Comparison of ENCODE assay signal across 9 cellular contexts in the genomic region with DNA sequence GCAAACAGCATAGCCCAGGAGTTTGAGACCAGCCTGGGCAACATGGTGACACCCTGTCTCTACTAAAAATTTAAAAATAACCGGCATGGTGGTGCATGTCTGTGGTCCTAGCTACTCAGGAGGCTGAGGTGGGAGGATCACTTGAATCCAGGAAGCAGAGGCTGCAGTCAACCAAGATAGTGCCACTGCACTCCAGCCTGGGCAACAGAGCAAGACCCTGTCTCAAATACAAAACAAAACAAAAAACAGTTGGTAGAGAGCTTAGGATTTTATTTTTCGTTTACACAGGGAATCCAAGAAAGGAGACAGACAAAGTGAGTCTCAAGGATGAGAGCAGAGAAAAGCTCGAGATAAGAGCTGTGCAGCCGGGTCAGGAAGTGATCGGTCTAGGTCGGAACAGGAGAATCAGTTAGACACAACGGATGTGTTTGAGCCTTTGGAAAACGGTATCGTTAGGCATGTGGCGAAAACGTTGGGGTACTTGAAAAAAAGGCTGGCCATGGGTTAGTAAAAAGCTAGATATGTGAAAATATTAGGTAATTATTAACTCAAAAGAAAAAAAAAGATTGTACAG. TPM values are rescaled to one million over a fixed set of nuclear protein-coding genes. Genes with fewer than 3 reads are reported as not detected.
DNase-seq lines count a peak whose midpoint lies in the region; ATAC-seq and TF ChIP-seq lines count a peak whose summit lies in the region.
"Had no signal": no experiment of that assay in that cellular context is flagged by ENCODE, and none has a peak within 500 bp of the region (broad histone marks: within the 10 kb centered on the region; RNA-seq: fewer than 3 reads in every experiment).

No MANE protein-coding gene starts in this region.

- no peak for DNase-seq in activated T-cell treated with anti-CD3 and anti-CD28 coated beads, Interleukin-2, amount 50 U/mL, for 72 hours
- DNase-seq in activated T-cell treated with anti-CD3 and anti-CD28 coated beads, Interleukin-2, amount 50 U/mL, for 48 hours: no peak
- DNase-seq in activated T-helper 1 cell treated with anti-CD3 and anti-CD28 coated beads, Interleukin-12 subunit alpha, Interleukin-12 subunit beta, Interleukin-2, Interleukin-4 antibody, amounts not matched to agents 30 ng/mL and 10 ng/mL and 1 ng/mL, durations not matched to agents 14 hours and 24 hours and 36 hours (ENCODE audit: low spot score): no peak
- DNase-seq in hepatocyte (ENCODE audit: low spot score): no peak
- DNase-seq in stomach: no peak
- no peak for DNase-seq in NCI-H345 (lab: John Stamatoyannopoulos, UW)
- DNase-seq in NCI-H1417 treated with DMSO at 0.1 percent for 48 hours (lab: John Stamatoyannopoulos, UW): no peak
- DNase-seq in HT-29 (ENCODE audit: low spot score): no peak

- peaks cover 19% of the 10 kb centered on the region for H3K4me1 Mint-ChIP-seq in activated T-cell treated with anti-CD3 and anti-CD28 coated beads, Interleukin-2, amount 50 U/mL, for 72 hours (ENCODE audit: low read depth)
- H3K4me1 Mint-ChIP-seq in activated T-helper 1 cell treated with anti-CD3 and anti-CD28 coated beads, Interleukin-12 subunit alpha, Interleukin-12 subunit beta, Interleukin-2, Interleukin-4 antibody, amounts not matched to agents 30 ng/mL and 10 ng/mL and 1 ng/mL, durations not matched to agents 14 hours and 24 hours and 36 hours (ENCODE audit: low read depth): peaks cover 25% of the 10 kb centered on the region

- peak overlapping the region; percentile 94 for H3K4me2 ChIP-seq in hepatocyte

- H3K36me3 Mint-ChIP-seq in activated T-cell treated with anti-CD3 and anti-CD28 coated beads, Interleukin-2, amount 50 U/mL, for 72 hours (ENCODE audit: insufficient read depth in 2 of 2): peaks cover 0 to 4% of the 10 kb centered on the region in 2 donors
- H3K36me3 Mint-ChIP-seq in activated T-helper 1 cell treated with anti-CD3 and anti-CD28 coated beads, Interleukin-12 subunit alpha, Interleukin-12 subunit beta, Interleukin-2, Interleukin-4 antibody, amounts not matched to agents 30 ng/mL and 10 ng/mL and 1 ng/mL, durations not matched to agents 14 hours and 24 hours and 36 hours (ENCODE audit: low read depth): peaks cover 4% of the 10 kb centered on the region

- peaks cover 14% of the 10 kb centered on the region for H4K20me1 ChIP-seq in hepatocyte (ENCODE audit: insufficient read depth, poor library complexity, severe bottlenecking)

- TF ChIP-seq CTCF in hepatocyte (IDR thresholded peaks at IDR 0.05; ENCODE audit: poor library complexity) (no peak), stomach (IDR thresholded peaks at IDR 0.05) (no peak)

- H3K36me3 ChIP-seq in hepatocyte (replicated peaks; ENCODE audit: insufficient read depth, low read depth): no peaks in the 10 kb centered on the region
- H3K36me3 ChIP-seq in stomach: peaks cover 0 to 10% (median 9%) of the 10 kb centered on the region in 4 donors

- H3K27ac ChIP-seq in hepatocyte (peak overlapping the region; percentile 69), stomach (peak overlapping the region in 3 of 5 donors; percentile 99 to 100 (median 100))
- H3K27ac ChIP-seq: SJSA1 had no signal

- H3K27me3 Mint-ChIP-seq in activated T-cell treated with anti-CD3 and anti-CD28 coated beads, Interleukin-2, amount 50 U/mL, for 72 hours (ENCODE audit: low read depth): no peaks in the 10 kb centered on the region
- no peaks in the 10 kb centered on the region for H3K27me3 Mint-ChIP-seq in activated T-helper 1 cell treated with anti-CD3 and anti-CD28 coated beads, Interleukin-12 subunit alpha, Interleukin-12 subunit beta, Interleukin-2, Interleukin-4 antibody, amounts not matched to agents 30 ng/mL and 10 ng/mL and 1 ng/mL, durations not matched to agents 14 hours and 24 hours and 36 hours (ENCODE audit: insufficient read depth)

- peak overlapping the region; percentile 40 for H3K27ac Mint-ChIP-seq in activated T-cell treated with anti-CD3 and anti-CD28 coated beads, Interleukin-2, amount 50 U/mL, for 72 hours
- H3K27ac Mint-ChIP-seq in activated T-helper 1 cell treated with anti-CD3 and anti-CD28 coated beads, Interleukin-12 subunit alpha, Interleukin-12 subunit beta, Interleukin-2, Interleukin-4 antibody, amounts not matched to agents 30 ng/mL and 10 ng/mL and 1 ng/mL, durations not matched to agents 14 hours and 24 hours and 36 hours: peak overlapping the region; percentile 99

- no peak for TF ChIP-seq POLR2A in stomach (IDR thresholded peaks at IDR 0.05)

- H3K4me1 ChIP-seq in hepatocyte (ENCODE audit: insufficient read depth) (peaks cover 19% of the 10 kb centered on the region), stomach (peaks cover 23 to 47% (median 37%) of the 10 kb centered on the region in 4 donors)

- 81% methylated on average over 11 of the region's 11 CpGs for WGBS in hepatocyte (ENCODE audit: low lambda C conversion rate, missing lambda C conversion rate)
- WGBS in stomach, 5 donors: 35 to 49% (median 43%) methylated on average over 11 of the region's 11 CpGs

- no peaks in the 10 kb centered on the region for H3K9me2 ChIP-seq in hepatocyte (replicated peaks; ENCODE audit: insufficient read depth)

- no peak for TF ChIP-seq EP300 in stomach (IDR thresholded peaks at IDR 0.05)

- no peak for ATAC-seq in activated T-cell treated with anti-CD3 and anti-CD28 coated beads, Interleukin-2, amount 50 U/mL, for 72 hours (replicated peaks in 1 of 2)

- no peaks in the 10 kb centered on the region for H3K9me3 ChIP-seq in hepatocyte (ENCODE audit: low read depth)
- no peaks in the 10 kb centered on the region for H3K9me3 ChIP-seq in stomach

- H3K4me3 ChIP-seq in hepatocyte (no peak overlapping the region), stomach (peak overlapping the region; percentile 88 to 98 (median 93))

- H3K27me3 ChIP-seq in hepatocyte (no peaks in the 10 kb centered on the region), stomach (no peaks in the 10 kb centered on the region)
- H3K27me3 ChIP-seq: SJSA1 had no signal

- H3K4me3 Mint-ChIP-seq in activated T-cell treated with anti-CD3 and anti-CD28 coated beads, Interleukin-2, amount 50 U/mL, for 72 hours: peak overlapping the region; percentile 96 to 100
- peak overlapping the region; percentile 92 for H3K4me3 Mint-ChIP-seq in activated T-helper 1 cell treated with anti-CD3 and anti-CD28 coated beads, Interleukin-12 subunit alpha, Interleukin-12 subunit beta, Interleukin-2, Interleukin-4 antibody, amounts not matched to agents 30 ng/mL and 10 ng/mL and 1 ng/mL, durations not matched to agents 14 hours and 24 hours and 36 hours

- intact Hi-C loops in activated T-helper 1 cell treated with anti-CD3 and anti-CD28 coated beads, Interleukin-12 subunit alpha, Interleukin-12 subunit beta, Interleukin-2, Interleukin-4 antibody, amounts not matched to agents 30 ng/mL and 10 ng/mL and 1 ng/mL, durations not matched to agents 14 hours and 24 hours and 36 hours (cut with micrococcal nuclease): loop anchor here (1.0 to 10.0 kb wide), 7 partner anchors 17 to 781 kb away; a partner anchor contains a TSS
- intact Hi-C loops in stomach (cut with DNase I; ENCODE audit: low total_unique reads): no loop called here

- no peaks in the 10 kb centered on the region for H3K9me3 Mint-ChIP-seq in activated T-cell treated with anti-CD3 and anti-CD28 coated beads, Interleukin-2, amount 50 U/mL, for 72 hours
- H3K9me3 Mint-ChIP-seq in activated T-helper 1 cell treated with anti-CD3 and anti-CD28 coated beads, Interleukin-12 subunit alpha, Interleukin-12 subunit beta, Interleukin-2, Interleukin-4 antibody, amounts not matched to agents 30 ng/mL and 10 ng/mL and 1 ng/mL, durations not matched to agents 14 hours and 24 hours and 36 hours: no peaks in the 10 kb centered on the region

- H2AFZ ChIP-seq in hepatocyte: no peak overlapping the region

- peaks cover 49% of the 10 kb centered on the region for H3K79me2 ChIP-seq in hepatocyte

RNA-seq across cellular contexts. Expression of a gene that starts 1.7 kb away (rescaled TPM):
- total RNA-seq in activated T-cell treated with anti-CD3 and anti-CD28 coated beads, Interleukin-2, amount 50 U/mL, for 72 hours: 10 to 100 TPM; 68.6 to 78.6 TPM
- 29.5 and 32.8 TPM in 2 replicates for total RNA-seq in activated T-helper 1 cell treated with anti-CD3 and anti-CD28 coated beads, Interleukin-12 subunit alpha, Interleukin-12 subunit beta, Interleukin-2, Interleukin-4 antibody, amounts not matched to agents 30 ng/mL and 10 ng/mL and 1 ng/mL, durations not matched to agents 14 hours and 24 hours and 36 hours
- total RNA-seq in hepatocyte: 34.8 and 47.5 TPM in 2 replicates
- 75.3 and 121 TPM in 2 replicates for polyA plus RNA-seq in hepatocyte
- total RNA-seq in stomach: 100 to 1,000 TPM in 3 of 5 donors, 10 to 100 TPM in 2; 21.5 to 871 (median 193) TPM
- polyA plus RNA-seq in stomach: 100 to 1,000 TPM; 124 to 139 (median 136) TPM
- total RNA-seq in HT-29 (2014; rRNA removed; shearing (Covaris generic)): 65.3 and 89.0 TPM in 2 replicates

RNA-seq across cellular contexts. Expression of a gene that starts 13.7 kb away (rescaled TPM):
- total RNA-seq in activated T-cell treated with anti-CD3 and anti-CD28 coated beads, Interleukin-2, amount 50 U/mL, for 72 hours: 1 to 10 TPM in 1 of 2 donors, under 1 TPM in 1; 1.00 to 1.5 TPM
- total RNA-seq in activated T-helper 1 cell treated with anti-CD3 and anti-CD28 coated beads, Interleukin-12 subunit alpha, Interleukin-12 subunit beta, Interleukin-2, Interleukin-4 antibody, amounts not matched to agents 30 ng/mL and 10 ng/mL and 1 ng/mL, durations not matched to agents 14 hours and 24 hours and 36 hours: 14.6 and 14.9 TPM in 2 replicates
- total RNA-seq in hepatocyte: 0.96 and 2.1 TPM in 2 replicates
- 6.0 and 8.8 TPM in 2 replicates for polyA plus RNA-seq in hepatocyte
- total RNA-seq in stomach: 10 to 100 TPM in 1 of 5 donors, under 1 TPM in 1, not detected in 3; 0.29 to 20.0 TPM
- polyA plus RNA-seq in stomach: 1 to 10 TPM; 2.1 to 5.1 (median 4.0) TPM
- total RNA-seq in HT-29 (2014; rRNA removed; shearing (Covaris generic)): not detected in 2 replicates

RNA-seq across cellular contexts. Expression of a gene that starts 18.4 kb away (rescaled TPM):
- total RNA-seq in activated T-cell treated with anti-CD3 and anti-CD28 coated beads, Interleukin-2, amount 50 U/mL, for 72 hours: 1 to 10 TPM; 1.5 TPM
- 0.49 and 0.93 TPM in 2 replicates for total RNA-seq in activated T-helper 1 cell treated with anti-CD3 and anti-CD28 coated beads, Interleukin-12 subunit alpha, Interleukin-12 subunit beta, Interleukin-2, Interleukin-4 antibody, amounts not matched to agents 30 ng/mL and 10 ng/mL and 1 ng/mL, durations not matched to agents 14 hours and 24 hours and 36 hours
- 48.0 and 73.4 TPM in 2 replicates for total RNA-seq in hepatocyte
- 136 and 184 TPM in 2 replicates for polyA plus RNA-seq in hepatocyte
- 100 to 1,000 TPM in 1 of 5 donors, 10 to 100 TPM in 4; 15.1 to 111 (median 19.3) TPM for total RNA-seq in stomach
- 10 to 100 TPM in 2 of 3 donors, 1 to 10 TPM in 1; 5.5 to 16.2 (median 12.7) TPM for polyA plus RNA-seq in stomach
- total RNA-seq in HT-29 (2014; rRNA removed; shearing (Covaris generic)): 0.10 and 1.3 TPM in 2 replicates

RNA-seq across cellular contexts. Expression of a gene that starts 38.9 kb away (rescaled TPM):
- 100 to 1,000 TPM; 138 to 167 TPM for total RNA-seq in activated T-cell treated with anti-CD3 and anti-CD28 coated beads, Interleukin-2, amount 50 U/mL, for 72 hours
- 135 and 137 TPM in 2 replicates for total RNA-seq in activated T-helper 1 cell treated with anti-CD3 and anti-CD28 coated beads, Interleukin-12 subunit alpha, Interleukin-12 subunit beta, Interleukin-2, Interleukin-4 antibody, amounts not matched to agents 30 ng/mL and 10 ng/mL and 1 ng/mL, durations not matched to agents 14 hours and 24 hours and 36 hours
- total RNA-seq in hepatocyte (75.7 and 85.0 TPM in 2 replicates), stomach (100 to 1,000 TPM in 1 of 5 donors, 10 to 100 TPM in 4; 45.7 to 215 (median 85.9) TPM)
- polyA plus RNA-seq in hepatocyte (192 and 203 TPM in 2 replicates), stomach (100 to 1,000 TPM in 2 of 3 donors, 10 to 100 TPM in 1; 85.0 to 135 (median 108) TPM)
- total RNA-seq in HT-29 (2014; rRNA removed; shearing (Covaris generic)): 140 and 148 TPM in 2 replicates

RNA-seq across cellular contexts. Expression of a gene that starts 45.2 kb away (rescaled TPM):
- total RNA-seq in activated T-cell treated with anti-CD3 and anti-CD28 coated beads, Interleukin-2, amount 50 U/mL, for 72 hours: 10 to 100 TPM; 41.5 to 42.3 TPM
- 39.1 and 39.6 TPM in 2 replicates for total RNA-seq in activated T-helper 1 cell treated with anti-CD3 and anti-CD28 coated beads, Interleukin-12 subunit alpha, Interleukin-12 subunit beta, Interleukin-2, Interleukin-4 antibody, amounts not matched to agents 30 ng/mL and 10 ng/mL and 1 ng/mL, durations not matched to agents 14 hours and 24 hours and 36 hours
- 7.5 and 10.1 TPM in 2 replicates for total RNA-seq in hepatocyte
- polyA plus RNA-seq in hepatocyte: 15.3 and 21.3 TPM in 2 replicates
- total RNA-seq in stomach: 10 to 100 TPM in 4 of 5 donors, 1 to 10 TPM in 1; 9.0 to 62.6 (median 29.3) TPM
- 10 to 100 TPM; 21.6 to 37.4 (median 27.9) TPM for polyA plus RNA-seq in stomach
- 21.9 and 24.1 TPM in 2 replicates for total RNA-seq in HT-29 (2014; rRNA removed; shearing (Covaris generic))
